ENCODE assay signal across 1 cellular context in the genomic region with DNA sequence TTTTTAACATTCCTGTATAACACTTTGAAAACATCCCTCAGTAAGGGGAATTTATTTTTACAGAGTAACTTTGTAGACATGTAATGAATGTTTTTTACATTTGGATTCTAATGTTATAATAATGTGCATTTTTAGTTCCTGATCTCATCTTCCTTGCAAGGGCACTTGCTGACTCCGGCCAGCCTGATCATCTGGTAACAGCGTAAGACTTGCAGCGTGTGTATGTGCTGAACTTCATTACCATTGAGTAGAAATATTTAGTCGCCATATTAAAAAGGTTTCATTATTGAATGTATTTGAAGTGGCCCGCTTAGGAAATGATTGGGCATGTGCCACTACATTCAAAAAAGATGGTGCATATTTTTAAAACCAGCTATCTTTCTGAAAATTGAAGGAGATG.
TF ChIP-seq lines count a peak whose summit lies in the region.

No MANE protein-coding gene starts in this region.

TF ChIP-seq in WTC11, 78 proteins besides CTCF, POLR2A, EP300 and RAD21 (continued from another document):
- TF ChIP-seq, protein P1, sequence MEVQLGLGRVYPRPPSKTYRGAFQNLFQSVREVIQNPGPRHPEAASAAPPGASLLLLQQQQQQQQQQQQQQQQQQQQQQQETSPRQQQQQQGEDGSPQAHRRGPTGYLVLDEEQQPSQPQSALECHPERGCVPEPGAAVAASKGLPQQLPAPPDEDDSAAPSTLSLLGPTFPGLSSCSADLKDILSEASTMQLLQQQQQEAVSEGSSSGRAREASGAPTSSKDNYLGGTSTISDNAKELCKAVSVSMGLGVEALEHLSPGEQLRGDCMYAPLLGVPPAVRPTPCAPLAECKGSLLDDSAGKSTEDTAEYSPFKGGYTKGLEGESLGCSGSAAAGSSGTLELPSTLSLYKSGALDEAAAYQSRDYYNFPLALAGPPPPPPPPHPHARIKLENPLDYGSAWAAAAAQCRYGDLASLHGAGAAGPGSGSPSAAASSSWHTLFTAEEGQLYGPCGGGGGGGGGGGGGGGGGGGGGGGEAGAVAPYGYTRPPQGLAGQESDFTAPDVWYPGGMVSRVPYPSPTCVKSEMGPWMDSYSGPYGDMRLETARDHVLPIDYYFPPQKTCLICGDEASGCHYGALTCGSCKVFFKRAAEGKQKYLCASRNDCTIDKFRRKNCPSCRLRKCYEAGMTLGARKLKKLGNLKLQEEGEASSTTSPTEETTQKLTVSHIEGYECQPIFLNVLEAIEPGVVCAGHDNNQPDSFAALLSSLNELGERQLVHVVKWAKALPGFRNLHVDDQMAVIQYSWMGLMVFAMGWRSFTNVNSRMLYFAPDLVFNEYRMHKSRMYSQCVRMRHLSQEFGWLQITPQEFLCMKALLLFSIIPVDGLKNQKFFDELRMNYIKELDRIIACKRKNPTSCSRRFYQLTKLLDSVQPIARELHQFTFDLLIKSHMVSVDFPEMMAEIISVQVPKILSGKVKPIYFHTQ (CRISPR knock-in tag; IDR thresholded peaks at IDR 0.05): no peak
- TF ChIP-seq TP53 (CRISPR knock-in tag; IDR thresholded peaks at IDR 0.05) (no peak), ZBTB21 (CRISPR knock-in tag; IDR thresholded peaks at IDR 0.05; ENCODE audit: borderline replicate concordance) (no peak), ZNF396 (CRISPR knock-in tag; IDR thresholded peaks at IDR 0.05; ENCODE audit: borderline replicate concordance) (no peak), IRF2 (CRISPR knock-in tag; IDR thresholded peaks at IDR 0.05; ENCODE audit: borderline replicate concordance, low read depth) (no peak), JUN (CRISPR knock-in tag; IDR thresholded peaks at IDR 0.05) (no peak), JAZF1 (CRISPR knock-in tag; IDR thresholded peaks at IDR 0.05) (no peak), NFYB (CRISPR knock-in tag; conservative IDR thresholded peaks at IDR 0.05; ENCODE audit: low read depth) (no peak)
- TF ChIP-seq, protein P2, sequence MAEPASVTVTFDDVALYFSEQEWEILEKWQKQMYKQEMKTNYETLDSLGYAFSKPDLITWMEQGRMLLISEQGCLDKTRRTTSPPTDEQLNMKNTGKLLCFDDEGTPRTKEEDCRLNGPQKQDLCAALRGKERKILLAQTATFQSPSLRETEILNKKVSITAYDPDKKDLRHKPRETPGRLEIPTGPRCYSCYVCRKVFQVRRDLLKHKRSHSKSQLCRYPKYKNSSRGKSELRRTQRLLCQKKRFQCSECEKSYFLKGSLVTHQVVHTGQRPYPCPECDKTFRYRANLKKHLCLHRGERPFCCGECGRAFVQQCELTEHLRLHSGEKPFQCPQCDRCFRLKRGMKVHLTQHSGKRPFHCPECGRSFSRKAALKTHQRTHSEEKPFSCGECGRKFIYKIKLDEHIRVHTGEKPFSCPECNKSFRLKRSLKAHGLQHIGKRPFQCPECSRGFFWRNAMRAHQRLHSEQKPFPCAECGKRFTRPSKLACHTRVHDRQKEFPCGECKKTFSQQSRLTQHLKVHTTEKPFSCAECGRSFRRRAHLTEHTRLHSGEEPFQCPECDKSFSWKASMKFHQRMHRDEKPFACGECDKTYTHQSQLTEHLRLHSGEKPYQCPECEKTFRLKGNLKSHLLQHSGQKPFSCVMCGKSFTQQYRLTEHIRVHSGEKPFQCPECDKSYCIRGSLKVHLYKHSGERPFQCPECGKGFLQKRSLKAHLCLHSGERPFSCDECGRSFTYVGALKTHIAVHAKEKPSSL (CRISPR knock-in tag; conservative IDR thresholded peaks at IDR 0.05): no peak
- TF ChIP-seq, protein P3, sequence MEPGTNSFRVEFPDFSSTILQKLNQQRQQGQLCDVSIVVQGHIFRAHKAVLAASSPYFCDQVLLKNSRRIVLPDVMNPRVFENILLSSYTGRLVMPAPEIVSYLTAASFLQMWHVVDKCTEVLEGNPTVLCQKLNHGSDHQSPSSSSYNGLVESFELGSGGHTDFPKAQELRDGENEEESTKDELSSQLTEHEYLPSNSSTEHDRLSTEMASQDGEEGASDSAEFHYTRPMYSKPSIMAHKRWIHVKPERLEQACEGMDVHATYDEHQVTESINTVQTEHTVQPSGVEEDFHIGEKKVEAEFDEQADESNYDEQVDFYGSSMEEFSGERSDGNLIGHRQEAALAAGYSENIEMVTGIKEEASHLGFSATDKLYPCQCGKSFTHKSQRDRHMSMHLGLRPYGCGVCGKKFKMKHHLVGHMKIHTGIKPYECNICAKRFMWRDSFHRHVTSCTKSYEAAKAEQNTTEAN (CRISPR knock-in tag; IDR thresholded peaks at IDR 0.05): no peak
- TF ChIP-seq, protein P4, sequence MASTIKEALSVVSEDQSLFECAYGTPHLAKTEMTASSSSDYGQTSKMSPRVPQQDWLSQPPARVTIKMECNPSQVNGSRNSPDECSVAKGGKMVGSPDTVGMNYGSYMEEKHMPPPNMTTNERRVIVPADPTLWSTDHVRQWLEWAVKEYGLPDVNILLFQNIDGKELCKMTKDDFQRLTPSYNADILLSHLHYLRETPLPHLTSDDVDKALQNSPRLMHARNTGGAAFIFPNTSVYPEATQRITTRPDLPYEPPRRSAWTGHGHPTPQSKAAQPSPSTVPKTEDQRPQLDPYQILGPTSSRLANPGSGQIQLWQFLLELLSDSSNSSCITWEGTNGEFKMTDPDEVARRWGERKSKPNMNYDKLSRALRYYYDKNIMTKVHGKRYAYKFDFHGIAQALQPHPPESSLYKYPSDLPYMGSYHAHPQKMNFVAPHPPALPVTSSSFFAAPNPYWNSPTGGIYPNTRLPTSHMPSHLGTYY (CRISPR knock-in tag; IDR thresholded peaks at IDR 0.05): no peak
- TF ChIP-seq, protein P5, sequence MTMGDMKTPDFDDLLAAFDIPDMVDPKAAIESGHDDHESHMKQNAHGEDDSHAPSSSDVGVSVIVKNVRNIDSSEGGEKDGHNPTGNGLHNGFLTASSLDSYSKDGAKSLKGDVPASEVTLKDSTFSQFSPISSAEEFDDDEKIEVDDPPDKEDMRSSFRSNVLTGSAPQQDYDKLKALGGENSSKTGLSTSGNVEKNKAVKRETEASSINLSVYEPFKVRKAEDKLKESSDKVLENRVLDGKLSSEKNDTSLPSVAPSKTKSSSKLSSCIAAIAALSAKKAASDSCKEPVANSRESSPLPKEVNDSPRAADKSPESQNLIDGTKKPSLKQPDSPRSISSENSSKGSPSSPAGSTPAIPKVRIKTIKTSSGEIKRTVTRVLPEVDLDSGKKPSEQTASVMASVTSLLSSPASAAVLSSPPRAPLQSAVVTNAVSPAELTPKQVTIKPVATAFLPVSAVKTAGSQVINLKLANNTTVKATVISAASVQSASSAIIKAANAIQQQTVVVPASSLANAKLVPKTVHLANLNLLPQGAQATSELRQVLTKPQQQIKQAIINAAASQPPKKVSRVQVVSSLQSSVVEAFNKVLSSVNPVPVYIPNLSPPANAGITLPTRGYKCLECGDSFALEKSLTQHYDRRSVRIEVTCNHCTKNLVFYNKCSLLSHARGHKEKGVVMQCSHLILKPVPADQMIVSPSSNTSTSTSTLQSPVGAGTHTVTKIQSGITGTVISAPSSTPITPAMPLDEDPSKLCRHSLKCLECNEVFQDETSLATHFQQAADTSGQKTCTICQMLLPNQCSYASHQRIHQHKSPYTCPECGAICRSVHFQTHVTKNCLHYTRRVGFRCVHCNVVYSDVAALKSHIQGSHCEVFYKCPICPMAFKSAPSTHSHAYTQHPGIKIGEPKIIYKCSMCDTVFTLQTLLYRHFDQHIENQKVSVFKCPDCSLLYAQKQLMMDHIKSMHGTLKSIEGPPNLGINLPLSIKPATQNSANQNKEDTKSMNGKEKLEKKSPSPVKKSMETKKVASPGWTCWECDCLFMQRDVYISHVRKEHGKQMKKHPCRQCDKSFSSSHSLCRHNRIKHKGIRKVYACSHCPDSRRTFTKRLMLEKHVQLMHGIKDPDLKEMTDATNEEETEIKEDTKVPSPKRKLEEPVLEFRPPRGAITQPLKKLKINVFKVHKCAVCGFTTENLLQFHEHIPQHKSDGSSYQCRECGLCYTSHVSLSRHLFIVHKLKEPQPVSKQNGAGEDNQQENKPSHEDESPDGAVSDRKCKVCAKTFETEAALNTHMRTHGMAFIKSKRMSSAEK (CRISPR knock-in tag; IDR thresholded peaks at IDR 0.05; ENCODE audit: borderline replicate concordance): no peak
